ENCODE assay signal across 7 cellular contexts in genomic region chr1:12600880-12601633, GRCh38.
DNase-seq lines count a peak whose midpoint lies in the region; ATAC-seq and TF ChIP-seq lines count a peak whose summit lies in the region.

No MANE protein-coding gene starts in this region.

- TF ChIP-seq CTCF in GM12865 (IDR thresholded peaks at IDR 0.05; ENCODE audit: insufficient read depth, low read depth, low read length, missing control alignments): peak; percentile 57
- TF ChIP-seq CTCF in OCI-LY3 (IDR thresholded peaks at IDR 0.05; ENCODE audit: low read depth, low read length): peak; percentile 46

- H3K36me3 ChIP-seq in OCI-LY3 (replicated peaks; ENCODE audit: low read depth, low read length) (no peaks in the 10 kb centered on the region), stomach smooth muscle (ENCODE audit: control insufficient read depth in 2 of 2, insufficient read depth in 2 of 2, low read length in 2 of 2) (peaks cover 0 to 3% of the 10 kb centered on the region in 2 donors)

- DNase-seq in GM12865 (ENCODE audit: low read depth) (peak; percentile 29), islet precursor cell (peak; percentile 82), 8988T (no peak)

- no peaks in the 10 kb centered on the region for H4K20me1 ChIP-seq in OCI-LY3 (ENCODE audit: insufficient read depth, low read length)

- H3K27me3 ChIP-seq in OCI-LY3 (ENCODE audit: low read depth, low read length): no peaks in the 10 kb centered on the region
- H3K27me3 ChIP-seq in stomach smooth muscle (ENCODE audit: control insufficient read depth in 1 of 2, insufficient read depth in 2 of 2, low read length in 2 of 2): no peaks in the 10 kb centered on the region

- peaks cover 86% of the 10 kb centered on the region for H3K4me1 Mint-ChIP-seq in activated naive CD4-positive, alpha-beta T cell treated with anti-CD3 and anti-CD28 coated beads, Interleukin-2, amount 50 U/mL, for 24 hours

- no peak overlapping the region for H3K4me3 Mint-ChIP-seq in activated naive CD4-positive, alpha-beta T cell treated with anti-CD3 and anti-CD28 coated beads, Interleukin-2, amount 50 U/mL, for 24 hours

- H3K9me3 Mint-ChIP-seq in activated naive CD4-positive, alpha-beta T cell treated with anti-CD3 and anti-CD28 coated beads, Interleukin-2, amount 50 U/mL, for 24 hours: no peaks in the 10 kb centered on the region

- H3K27ac ChIP-seq in OCI-LY3 (ENCODE audit: low read length): no peak overlapping the region
- peak overlapping the region; percentile 49 for H3K27ac ChIP-seq in stomach smooth muscle (ENCODE audit: low read length)

- H3K9me3 ChIP-seq in OCI-LY3 (ENCODE audit: insufficient read depth, low read length) (no peaks in the 10 kb centered on the region), stomach smooth muscle (ENCODE audit: control insufficient read depth in 2 of 2, low read length in 2 of 2) (no peaks in the 10 kb centered on the region)

- ATAC-seq in GM21737 (IDR thresholded peaks at IDR 0.05; ENCODE audit: unreplicated experiment): no peak

- peak overlapping the region; percentile 79 for H3K27ac Mint-ChIP-seq in activated naive CD4-positive, alpha-beta T cell treated with anti-CD3 and anti-CD28 coated beads, Interleukin-2, amount 50 U/mL, for 24 hours

- H3K9ac ChIP-seq in OCI-LY3 (ENCODE audit: low read length) (no peak overlapping the region), stomach smooth muscle (ENCODE audit: low read length in 2 of 2) (no peak overlapping the region)

- H3K4me2 ChIP-seq in OCI-LY3 (ENCODE audit: low read length): no peak overlapping the region

- H3K27me3 Mint-ChIP-seq in activated naive CD4-positive, alpha-beta T cell treated with anti-CD3 and anti-CD28 coated beads, Interleukin-2, amount 50 U/mL, for 24 hours: no peaks in the 10 kb centered on the region

- H3K36me3 Mint-ChIP-seq in activated naive CD4-positive, alpha-beta T cell treated with anti-CD3 and anti-CD28 coated beads, Interleukin-2, amount 50 U/mL, for 24 hours: peaks cover 8% of the 10 kb centered on the region

- no peak overlapping the region for H3K4me3 ChIP-seq in GM12865 (ENCODE audit: low read depth, low read length)
- no peak overlapping the region for H3K4me3 ChIP-seq in OCI-LY3 (ENCODE audit: low read length)
- no peak overlapping the region for H3K4me3 ChIP-seq in stomach smooth muscle (ENCODE audit: low read length in 2 of 2)

- H3K79me2 ChIP-seq in OCI-LY3 (ENCODE audit: low read length): no peaks in the 10 kb centered on the region

- no peak overlapping the region for H2AFZ ChIP-seq in OCI-LY3 (ENCODE audit: low read depth, low read length)

- H3K4me1 ChIP-seq in OCI-LY3 (ENCODE audit: low read length) (no peaks in the 10 kb centered on the region), stomach smooth muscle (ENCODE audit: control insufficient read depth, insufficient read depth, low read length) (peaks cover 79% of the 10 kb centered on the region)
